In genomic region chr12:1696800-1697199, GRCh38 we compare ENCODE assay signal across 19 cellular contexts.
"Had no signal": no experiment of that assay in that cellular context is flagged by ENCODE, and none has a peak within 500 bp of the region (broad histone marks: within the 10 kb centered on the region; RNA-seq: fewer than 3 reads in every experiment).

No MANE protein-coding gene starts in this region.

- H3K36me3 ChIP-seq: lower lobe of right lung, sigmoid colon, thoracic aorta, vagina had no signal

- H3K4me3 ChIP-seq: lower lobe of right lung, psoas muscle, sigmoid colon, thoracic aorta, vagina had no signal

- H3K9me3 ChIP-seq: lower lobe of right lung, psoas muscle, sigmoid colon, thoracic aorta, vagina had no signal

- H3K27ac ChIP-seq: lower lobe of right lung, psoas muscle, sigmoid colon, thoracic aorta, vagina had no signal

- DNase-seq: activated CD4-positive, alpha-beta T cell treated with anti-CD3 and anti-CD28 coated beads, Interleukin-2, amount 50 U/mL, for 4 hours; activated CD4-positive, CD25-positive, alpha-beta regulatory T cell treated with anti-CD3 and anti-CD28 coated beads, Interleukin-2, amount 50 U/mL, for 72 hours; activated CD8-positive, alpha-beta memory T cell treated with anti-CD3 and anti-CD28 coated beads, Interleukin-2, amount 10 ng/mL, durations not matched to agents 7 days and 5 days; activated effector memory CD4-positive, alpha-beta T cell treated with anti-CD3 and anti-CD28 coated beads, Interleukin-2, amount 50 U/mL, for 16 hours; activated naive CD8-positive, alpha-beta T cell treated with anti-CD3 and anti-CD28 coated beads for 36 hours; activated T-cell treated with anti-CD3 and anti-CD28 coated beads, Interleukin-2, amount 50 U/mL, for 24 hours; anterior cingulate cortex; dermis blood vessel endothelial cell; endodermal cell; hypothalamus; lower lobe of right lung; midbrain; occipital lobe; psoas muscle; sigmoid colon; stimulated activated CD4-positive, alpha-beta T cell treated with anti-CD3 and anti-CD28 coated beads, Interleukin-2, amount 100 ng/mL, for 48 hours; stimulated activated naive CD8-positive, alpha-beta T cell treated with anti-CD3 and anti-CD28 coated beads, Interleukin-15, amount 100 ng/mL, for 72 hours had no signal

- H3K9me3 Mint-ChIP-seq: activated naive CD8-positive, alpha-beta T cell treated with anti-CD3 and anti-CD28 coated beads for 36 hours; activated T-cell treated with anti-CD3 and anti-CD28 coated beads, Interleukin-2, amount 50 U/mL, for 24 hours; endodermal cell; stimulated activated naive CD8-positive, alpha-beta T cell treated with anti-CD3 and anti-CD28 coated beads, Interleukin-15, amount 100 ng/mL, for 72 hours had no signal

- H3K4me3 Mint-ChIP-seq: activated CD8-positive, alpha-beta memory T cell treated with anti-CD3 and anti-CD28 coated beads, Interleukin-2, amount 10 ng/mL, durations not matched to agents 7 days and 5 days; activated naive CD8-positive, alpha-beta T cell treated with anti-CD3 and anti-CD28 coated beads for 36 hours; activated T-cell treated with anti-CD3 and anti-CD28 coated beads, Interleukin-2, amount 50 U/mL, for 24 hours; endodermal cell; stimulated activated naive CD8-positive, alpha-beta T cell treated with anti-CD3 and anti-CD28 coated beads, Interleukin-15, amount 100 ng/mL, for 72 hours had no signal

- H3K27ac Mint-ChIP-seq: activated CD8-positive, alpha-beta memory T cell treated with anti-CD3 and anti-CD28 coated beads, Interleukin-2, amount 10 ng/mL, durations not matched to agents 7 days and 5 days; activated naive CD8-positive, alpha-beta T cell treated with anti-CD3 and anti-CD28 coated beads for 36 hours; endodermal cell had no signal

- H3K27me3 Mint-ChIP-seq: activated CD8-positive, alpha-beta memory T cell treated with anti-CD3 and anti-CD28 coated beads, Interleukin-2, amount 10 ng/mL, durations not matched to agents 7 days and 5 days; activated naive CD8-positive, alpha-beta T cell treated with anti-CD3 and anti-CD28 coated beads for 36 hours; activated T-cell treated with anti-CD3 and anti-CD28 coated beads, Interleukin-2, amount 50 U/mL, for 24 hours; stimulated activated naive CD8-positive, alpha-beta T cell treated with anti-CD3 and anti-CD28 coated beads, Interleukin-15, amount 100 ng/mL, for 72 hours had no signal

- ATAC-seq: activated CD8-positive, alpha-beta memory T cell treated with anti-CD3 and anti-CD28 coated beads, Interleukin-2, amount 10 ng/mL, durations not matched to agents 7 days and 5 days; lower lobe of right lung; stimulated activated naive CD8-positive, alpha-beta T cell treated with anti-CD3 and anti-CD28 coated beads, Interleukin-15, amount 100 ng/mL, for 72 hours had no signal

- H3K27me3 ChIP-seq: sigmoid colon, vagina had no signal
